Comparison of ENCODE assay signal across 9 cellular contexts in the genomic region with DNA sequence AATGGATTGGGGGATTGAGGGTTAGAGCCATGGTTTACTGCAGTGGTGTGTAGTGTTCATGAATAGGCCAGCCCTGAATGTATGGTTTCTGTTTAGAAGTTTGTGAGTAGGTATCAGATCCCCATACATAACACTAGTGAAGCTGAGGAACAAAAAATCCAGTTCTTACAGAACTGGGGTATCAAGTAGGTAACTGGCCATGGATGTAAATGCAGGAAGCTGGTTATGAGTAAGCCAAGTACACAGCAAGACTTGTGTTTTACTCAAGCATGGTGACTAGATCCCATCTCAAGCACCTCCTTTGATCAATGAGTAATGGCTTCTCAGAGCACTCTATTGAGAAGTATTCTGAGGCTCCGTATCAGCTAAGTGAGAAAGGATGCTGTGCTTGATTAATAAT.
DNase-seq lines count a peak whose midpoint lies in the region; ATAC-seq and TF ChIP-seq lines count a peak whose summit lies in the region.
"Had no signal": no experiment of that assay in that cellular context is flagged by ENCODE, and none has a peak within 500 bp of the region (broad histone marks: within the 10 kb centered on the region; RNA-seq: fewer than 3 reads in every experiment).

No MANE protein-coding gene starts in this region.

- TF ChIP-seq CTCF in lower leg skin (IDR thresholded peaks at IDR 0.05), result no peak

- intact Hi-C loops in lower leg skin (cut with DNase I; ENCODE audit: low total_unique reads), result no loop called here

- no peak for DNase-seq in SJCRH30
- DNase-seq in renal cortical epithelial cell (ENCODE audit: low read depth), result peak; percentile 55
- no peak for DNase-seq in NCI-H524 (lab: John Stamatoyannopoulos, UW)
- DNase-seq in activated CD8-positive, alpha-beta memory T cell treated with anti-CD3 and anti-CD28 coated beads, Interleukin-2, amount 50 U/mL, for 4 hours, result no peak
- DNase-seq in lower leg skin (ENCODE audit: low spot score in 2 of 2), result no peak
- DNase-seq: aorta, NCI-H1436 treated with DMSO at 0.1 percent for 48 hours had no signal

- 89 to 95% methylated on average over 1 of the region's 1 CpG for WGBS in lower leg skin, 2 donors

- no peaks in the 10 kb centered on the region for H3K9me3 ChIP-seq in SJCRH30 (replicated peaks)

- no peaks in the 10 kb centered on the region for H3K36me3 ChIP-seq in SJCRH30

- peak overlapping the region; percentile 37; the same call in 1 of the 2 replicates for H3K27ac ChIP-seq in SJCRH30

- H3K4me1 ChIP-seq in SJCRH30, result peaks cover 26% of the 10 kb centered on the region

- H3K4me3 ChIP-seq in SJCRH30, result no peak overlapping the region
- no peak overlapping the region for H3K4me3 ChIP-seq in lower leg skin (ENCODE audit: low read depth, poor library complexity, severe bottlenecking)

- H3K27me3 ChIP-seq in SJCRH30, result no peaks in the 10 kb centered on the region

- ATAC-seq in GM19043 (IDR thresholded peaks at IDR 0.05; ENCODE audit: low read depth, unreplicated experiment) (peak; percentile 77), HG02759 (IDR thresholded peaks at IDR 0.05; ENCODE audit: unreplicated experiment) (peak; percentile 64)

- TF ChIP-seq POLR2A in lower leg skin (IDR thresholded peaks at IDR 0.05), result no peak
